ENCODE assay signal across 8 cellular contexts in the genomic region with DNA sequence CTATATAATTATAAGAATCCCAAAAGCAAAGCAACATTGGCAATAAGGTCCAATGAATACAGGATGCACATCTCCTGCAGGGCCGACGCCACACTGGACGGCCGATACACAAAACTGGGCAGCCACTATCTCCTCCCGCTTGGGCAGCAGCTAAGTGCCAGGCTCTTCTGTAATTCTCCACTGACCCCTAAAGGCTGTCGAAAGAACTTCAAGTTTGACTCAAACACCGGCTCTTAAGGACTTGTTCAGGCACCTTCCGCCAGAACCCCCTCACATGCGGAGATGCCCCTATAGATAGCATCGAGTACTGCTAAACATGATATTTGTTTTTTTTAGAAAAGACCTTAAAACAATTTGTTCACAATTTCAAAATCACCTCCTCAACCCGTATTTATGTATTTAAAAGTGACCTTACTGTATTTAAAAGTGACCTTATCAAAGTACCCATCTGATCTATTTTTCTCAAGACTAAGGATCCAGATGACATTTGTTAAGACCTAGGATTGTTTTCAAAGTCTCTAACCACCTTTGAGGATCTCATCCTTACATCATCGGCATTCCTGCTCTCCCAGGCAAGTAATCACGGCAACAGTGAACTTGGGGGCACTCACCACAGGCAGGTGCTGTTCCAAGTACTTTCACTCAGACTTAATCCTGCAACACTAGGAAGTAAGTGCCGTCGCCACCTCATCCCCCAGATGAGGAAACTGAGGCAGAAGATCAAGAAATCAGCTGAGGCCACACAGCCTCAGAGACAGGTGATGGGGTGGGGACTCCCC.
DNase-seq lines count a peak whose midpoint lies in the region; ATAC-seq and TF ChIP-seq lines count a peak whose summit lies in the region.

No MANE protein-coding gene starts in this region.

- peak; percentile 33; the same call in 1 of the 2 replicates for TF ChIP-seq RAD21 in Ishikawa (IDR thresholded peaks at IDR 0.05; ENCODE audit: low read depth)

- intact Hi-C loops in CD8-positive, alpha-beta T cell (cut with DNase I, micrococcal nuclease): loop anchor here in 1 of 2 experiments (10.0 kb wide), 1 partner anchor 95 kb away; no protein-coding TSS in a partner anchor

- H3K4me3 Mint-ChIP-seq in osteocyte (ENCODE audit: unreplicated experiment): no peak overlapping the region
- no peak overlapping the region for H3K4me3 Mint-ChIP-seq in CD8-positive, alpha-beta T cell

- POLR2A ChIA-PET in RWPE1 (lab: Yijun Ruan, JAX; ENCODE audit: low non-redundant PET): interaction anchor here (0.6 kb wide), 1 partner anchor 493 kb away, joined by 3 read pairs; no protein-coding TSS in a partner anchor
- POLR2A ChIA-PET in CD8-positive, alpha-beta T cell (lab: Charles Lee): no interaction called here

- no peaks in the 10 kb centered on the region for H3K9me3 Mint-ChIP-seq in osteocyte (ENCODE audit: unreplicated experiment)
- no peaks in the 10 kb centered on the region for H3K9me3 Mint-ChIP-seq in CD8-positive, alpha-beta T cell

- no peak overlapping the region for H3K4me3 ChIP-seq in fibroblast of pulmonary artery (replicated peaks; ENCODE audit: low read depth, low read length)
- no peak overlapping the region for H3K4me3 ChIP-seq in CD8-positive, alpha-beta T cell (ENCODE audit: low read depth, low read length)

- TF ChIP-seq EP300 in Ishikawa (IDR thresholded peaks at IDR 0.05; ENCODE audit: borderline replicate concordance): no peak

- no peak overlapping the region for H3K27ac ChIP-seq in RWPE1
- H3K27ac ChIP-seq in CD8-positive, alpha-beta T cell (ENCODE audit: low read depth, low read length): no peak overlapping the region

- H3K27me3 ChIP-seq in CD8-positive, alpha-beta T cell (ENCODE audit: insufficient read depth, low read length): no peaks in the 10 kb centered on the region

- H3K4me1 ChIP-seq in CD8-positive, alpha-beta T cell (ENCODE audit: insufficient read depth, low read length): no peaks in the 10 kb centered on the region

- peak; percentile 84 for DNase-seq in ELF-1 (ENCODE audit: low read depth, low spot score)
- peak; percentile 29 for DNase-seq in RWPE1 (ENCODE audit: low spot score)
- DNase-seq in fibroblast of pulmonary artery (ENCODE audit: low read depth): peak; percentile 73
- DNase-seq in osteocyte (ENCODE audit: extremely low spot score, unreplicated experiment): no peak
- no peak for DNase-seq in CD8-positive, alpha-beta T cell
- no peak for DNase-seq in activated effector memory CD4-positive, alpha-beta T cell treated with Interleukin-2 at 50 U/mL for 16 hours

- TF ChIP-seq CTCF in RWPE1 (conservative IDR thresholded peaks at IDR 0.05; ENCODE audit: low read depth) (peak; percentile 13; the same call in 1 of the 2 replicates), fibroblast of pulmonary artery (IDR thresholded peaks at IDR 0.05; ENCODE audit: low read length, missing control alignments) (peak; percentile 51), osteocyte (IDR thresholded peaks at IDR 0.05) (peak; percentile 64)
- no peak for TF ChIP-seq CTCF in CD8-positive, alpha-beta T cell (IDR thresholded peaks at IDR 0.05)

- CTCF ChIA-PET in RWPE1 (lab: Yijun Ruan, JAX): interaction anchor here (0.5 to 1.0 kb wide), 3 partner anchors 9 to 53 kb away, joined by 3 read pairs; no protein-coding TSS in a partner anchor
- CTCF ChIA-PET in CD8-positive, alpha-beta T cell (lab: Charles Lee): interaction anchor here (0.6 kb wide), 1 partner anchor 1326 kb away, joined by 3 read pairs; no protein-coding TSS in a partner anchor

- peaks cover 10% of the 10 kb centered on the region for H3K4me1 Mint-ChIP-seq in osteocyte (ENCODE audit: unreplicated experiment)
- H3K4me1 Mint-ChIP-seq in CD8-positive, alpha-beta T cell (ENCODE audit: low read depth): no peaks in the 10 kb centered on the region

- no peaks in the 10 kb centered on the region for H3K27me3 Mint-ChIP-seq in osteocyte (ENCODE audit: unreplicated experiment)
- no peaks in the 10 kb centered on the region for H3K27me3 Mint-ChIP-seq in CD8-positive, alpha-beta T cell (ENCODE audit: low read depth)

- H3K36me3 Mint-ChIP-seq in osteocyte (ENCODE audit: unreplicated experiment): peaks cover 33% of the 10 kb centered on the region
- peaks cover 87% of the 10 kb centered on the region for H3K36me3 Mint-ChIP-seq in CD8-positive, alpha-beta T cell

- H3K27ac Mint-ChIP-seq in osteocyte (ENCODE audit: unreplicated experiment): no peak overlapping the region
- no peak overlapping the region for H3K27ac Mint-ChIP-seq in CD8-positive, alpha-beta T cell

- H3K36me3 ChIP-seq in CD8-positive, alpha-beta T cell (ENCODE audit: insufficient read depth, low read length): peaks cover 6% of the 10 kb centered on the region

- ATAC-seq in CD8-positive, alpha-beta T cell: no peak
- ATAC-seq in HG03565 (IDR thresholded peaks at IDR 0.05; ENCODE audit: unreplicated experiment): no peak

- no peaks in the 10 kb centered on the region for H3K9me3 ChIP-seq in CD8-positive, alpha-beta T cell (ENCODE audit: low read length)

TF ChIP-seq in Ishikawa, 13 proteins besides CTCF, POLR2A, EP300 and RAD21:
- no peak for TF ChIP-seq CREB1 (IDR thresholded peaks at IDR 0.05; ENCODE audit: low read depth)

Comparison
In these comparisons a context has a peak if more than half of its experiments do, and no peak if none do; other contexts are left out.
1. DNase-seq: peak in ELF-1 (single experiment), RWPE1 (single experiment) and fibroblast of pulmonary artery (single experiment); none in osteocyte (single experiment), CD8-positive, alpha-beta T cell (0 of 7) and activated effector memory CD4-positive, alpha-beta T cell treated with Interleukin-2 at 50 U/mL for 16 hours (single experiment).